In the genomic region with DNA sequence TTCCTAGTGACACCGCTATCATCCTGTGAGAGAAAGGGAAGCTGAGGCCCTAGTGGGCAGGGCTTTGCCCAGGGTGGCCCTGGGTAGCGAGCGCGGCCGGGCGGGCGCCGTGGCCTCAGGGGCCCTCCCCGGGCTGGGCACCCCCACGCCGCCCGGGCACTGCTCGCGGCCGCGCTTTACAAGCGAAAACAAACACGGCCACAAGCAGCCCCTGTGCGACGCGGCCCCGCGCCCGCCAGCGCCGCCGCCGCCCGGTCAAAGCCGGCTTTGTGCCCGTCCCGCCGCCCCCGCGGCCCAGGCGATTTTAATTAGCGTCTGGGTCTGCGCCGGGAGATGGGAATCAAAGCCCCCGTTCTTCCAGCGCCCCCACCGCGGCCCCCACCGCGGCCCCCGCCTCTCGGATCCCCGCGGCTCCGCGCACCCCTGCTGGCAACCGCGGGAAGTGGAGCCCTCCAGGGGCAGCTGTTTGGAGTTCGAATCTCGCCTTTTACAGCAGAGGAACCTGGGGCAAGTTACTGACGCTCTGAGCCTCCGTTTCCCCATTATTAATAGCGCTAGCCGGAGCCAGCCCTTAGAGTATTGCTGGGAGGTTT, we compare ENCODE assay signal across 8 cellular contexts. TPM values are rescaled to one million over a fixed set of nuclear protein-coding genes. Genes with fewer than 3 reads are reported as not detected.
A peak's percentile ranks its signal among the peaks of the same experiment; 100 is the strongest.
DNase-seq lines count a peak whose midpoint lies in the region; ATAC-seq and TF ChIP-seq lines count a peak whose summit lies in the region.

No MANE protein-coding gene starts in this region.

- H3K36me3 Mint-ChIP-seq in natural killer cell = no peaks in the 10 kb centered on the region

- H3K4me2 ChIP-seq in PC-3 (ENCODE audit: low read length) = peak overlapping the region; percentile 60

- no peaks in the 10 kb centered on the region for H3K9me2 ChIP-seq in PC-3 (replicated peaks; ENCODE audit: low read length)

- CTCF ChIA-PET in AG04449 (lab: Yijun Ruan, JAX) = interaction anchor here (0.6 to 5.4 kb wide), 10 partner anchors 9 to 91 kb away, joined by 3 to 56 read pairs (median 4); a partner anchor contains a TSS
- CTCF ChIA-PET in PC-3 (lab: Charles Lee) = no interaction called here

- H3K9me3 Mint-ChIP-seq in natural killer cell = no peaks in the 10 kb centered on the region

- no peaks in the 10 kb centered on the region for H3F3A ChIP-seq in PC-3 (ENCODE audit: low read length, unreplicated experiment)

- no peak for DNase-seq in AG04449 (ENCODE audit: low read depth, low spot score)
- no peak for DNase-seq in PC-3
- DNase-seq in foreskin melanocyte = peak; percentile 20
- DNase-seq in natural killer cell = no peak
- no peak for DNase-seq in NOMO-1 treated with DMSO at 0.1 percent for 48 hours (lab: John Stamatoyannopoulos, UW; ENCODE audit: unreplicated experiment)
- DNase-seq in glomerular visceral epithelial cell (ENCODE audit: extremely low spot score) = no peak

- H3K27me3 Mint-ChIP-seq in natural killer cell (ENCODE audit: low read depth in 2 of 2) = peaks cover 24 to 26% of the 10 kb centered on the region in 2 donors

- peak overlapping the region; percentile 76 for H2AFZ ChIP-seq in PC-3 (ENCODE audit: low read length)

- no peak overlapping the region for H3K4me3 Mint-ChIP-seq in natural killer cell

- H3K27ac ChIP-seq in PC-3 (ENCODE audit: low read length) = no peak overlapping the region

- H3K36me3 ChIP-seq in PC-3 (ENCODE audit: low read depth, low read length) = no peaks in the 10 kb centered on the region

- no peak overlapping the region for H3K27ac Mint-ChIP-seq in natural killer cell

- peak overlapping the region; percentile 25 for H3K4me3 ChIP-seq in AG04449 (ENCODE audit: low read depth, low read length)
- H3K4me3 ChIP-seq in PC-3 (ENCODE audit: low read length) = peak overlapping the region; percentile 57

- H3K9ac ChIP-seq in PC-3 (ENCODE audit: low read length) = peak overlapping the region; percentile 30

- TF ChIP-seq CTCF in AG04449 (IDR thresholded peaks at IDR 0.05; ENCODE audit: insufficient read depth, low read length, missing control alignments) (peak; percentile 59), PC-3 (conservative IDR thresholded peaks at IDR 0.05; ENCODE audit: low read depth, low read length) (peak; percentile 49; the same call in 1 of the 2 replicates), natural killer cell (IDR thresholded peaks at IDR 0.05) (no peak)

- H3K27me3 ChIP-seq in PC-3 (ENCODE audit: low read length) = no peaks in the 10 kb centered on the region

- H4K20me1 ChIP-seq in PC-3 (ENCODE audit: low read length) = no peaks in the 10 kb centered on the region

- intact Hi-C loops in PC-3 (cut with micrococcal nuclease) = no loop called here
- intact Hi-C loops in natural killer cell (cut with micrococcal nuclease) = no loop called here

- peaks cover 10% of the 10 kb centered on the region; the same call in 1 of the 2 replicates for H3K4me1 ChIP-seq in PC-3 (ENCODE audit: insufficient read depth, low read length)

- H3K9me3 ChIP-seq in PC-3 (ENCODE audit: low read length) = no peaks in the 10 kb centered on the region

- POLR2A ChIA-PET in AG04449 (lab: Yijun Ruan, JAX) (interaction anchor here (0.7 kb wide), 1 partner anchor 11 kb away, joined by 3 read pairs; no protein-coding TSS in a partner anchor), PC-3 (lab: Charles Lee; ENCODE audit: unreplicated experiment) (no interaction called here)

- no TSS peak for BruUV-seq in PC-3 (replicated peaks; lab: Mats Ljungman, UMichigan)

- ATAC-seq in PC-3 = peak; percentile 43
- peak in 2 of 3 donors; percentile 34 to 53 for ATAC-seq in natural killer cell
- no peak for ATAC-seq in GM18870 (IDR thresholded peaks at IDR 0.05; ENCODE audit: unreplicated experiment)
- no peak for ATAC-seq in HG02970 (IDR thresholded peaks at IDR 0.05; ENCODE audit: low FRiP score, unreplicated experiment)

- no peaks in the 10 kb centered on the region for H3K79me2 ChIP-seq in PC-3 (ENCODE audit: low read length)

- H3K4me1 Mint-ChIP-seq in natural killer cell = no peaks in the 10 kb centered on the region

RNA-seq across cellular contexts. Expression of a gene that starts 47.9 kb away (rescaled TPM):
- total RNA-seq in PC-3 (2014; rRNA removed) = not detected in 2 replicates
- total RNA-seq in natural killer cell = not detected

Comparison
In these comparisons a context has a peak if more than half of its experiments do, and no peak if none do; other contexts are left out.
1. ATAC-seq: peak in PC-3 (single experiment) and natural killer cell (2 of 3); none in GM18870 (single experiment) and HG02970 (single experiment).